25 cellular contexts compared by ENCODE assay signal in the genomic region with DNA sequence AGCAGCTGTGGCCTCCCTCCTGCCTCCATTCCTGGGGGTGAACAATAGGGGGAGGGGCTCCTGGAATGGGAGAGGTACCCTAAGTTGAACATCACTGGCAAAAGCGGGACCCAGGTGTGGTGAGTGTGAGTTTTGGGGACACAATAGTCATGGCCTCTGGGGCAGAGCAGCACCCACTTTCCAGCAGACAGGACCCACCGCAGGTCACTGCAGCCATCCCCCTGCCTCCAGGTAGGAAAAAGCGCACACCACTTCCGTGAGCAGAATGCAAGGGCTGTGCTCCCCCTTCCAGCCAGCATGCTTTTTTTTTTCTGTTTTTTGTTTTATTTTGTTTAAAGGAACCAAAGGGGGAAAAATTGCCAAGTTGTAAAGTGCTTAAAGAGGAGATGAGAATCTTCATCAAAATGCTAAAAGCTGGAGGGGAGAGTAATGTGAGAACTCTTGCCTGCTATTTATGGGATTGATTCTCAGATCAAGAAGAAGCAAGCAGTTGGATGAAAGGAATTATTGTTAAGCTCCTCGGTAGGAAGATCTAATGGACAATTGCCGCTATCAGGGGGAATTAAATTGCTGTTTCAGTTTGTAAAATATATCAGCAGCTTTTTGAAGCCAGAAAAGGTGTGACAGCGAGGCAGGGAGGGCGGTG.
DNase-seq lines count a peak whose midpoint lies in the region; FAIRE-seq and TF ChIP-seq lines count a peak whose summit lies in the region.
"Had no signal": no experiment of that assay in that cellular context is flagged by ENCODE, and none has a peak within 500 bp of the region (broad histone marks: within the 10 kb centered on the region; RNA-seq: fewer than 3 reads in every experiment).

No MANE protein-coding gene starts in this region.

- no peak overlapping the region for H4K8ac ChIP-seq in neuronal stem cell (ENCODE audit: low read depth, low read length)

- peak overlapping the region; percentile 4 for H2BK120ac ChIP-seq in neuronal stem cell (ENCODE audit: low read depth, low read length)

- H3K23ac ChIP-seq in neuronal stem cell (ENCODE audit: low read depth, low read length, poor library complexity), result no peak overlapping the region

- peak overlapping the region; percentile 73 for H2AK5ac ChIP-seq in neuronal stem cell (ENCODE audit: low read depth, low read length)

- peak; percentile 29 for FAIRE-seq in endometrium (lab: Jason Lieb, UNC)
- FAIRE-seq: A204.1, keratinocyte had no signal

- no peak overlapping the region for H4K91ac ChIP-seq in neuronal stem cell (ENCODE audit: low read depth, low read length, poor library complexity)

- H3K9me3 Mint-ChIP-seq in type B pancreatic cell, result no peaks in the 10 kb centered on the region
- H3K9me3 Mint-ChIP-seq: activated CD4-positive, alpha-beta T cell treated with anti-CD3 and anti-CD28 coated beads, Interleukin-2, amount 10 ng/mL, durations not matched to agents 24 days and 14 days; activated naive CD8-positive, alpha-beta T cell treated with anti-CD3 and anti-CD28 coated beads, Interleukin-2, amount 50 U/mL, for 24 hours; activated T-helper 2 cell treated with anti-CD3 and anti-CD28 coated beads, Interferon-gamma antibody, Interleukin-2, Interleukin-4, amounts not matched to agents 10 μg/mL and 5 μg/mL and 100 μg/mL, durations not matched to agents 14 hours and 24 hours and 36 hours; dendritic cell treated with granulocyte-macrophage colony-stimulating factor and Interleukin-4, amounts not matched to agents 40 ng/mL and 50 ng/mL, for 4 days; naive B cell; T-cell had no signal

- no CpG with 5 or more reads among the region's 8 CpGs for WGBS in neuronal stem cell (ENCODE audit: extremely low coverage in 2 of 2, insufficient read length in 2 of 2, insufficient replicate concordance in 1 of 2), 2 donors

- H3K27ac Mint-ChIP-seq in type B pancreatic cell, result peak overlapping the region; percentile 37
- H3K27ac Mint-ChIP-seq: activated CD4-positive, alpha-beta T cell treated with anti-CD3 and anti-CD28 coated beads, Interleukin-2, amount 10 ng/mL, durations not matched to agents 24 days and 14 days; activated naive CD8-positive, alpha-beta T cell treated with anti-CD3 and anti-CD28 coated beads, Interleukin-2, amount 50 U/mL, for 24 hours; activated T-helper 2 cell treated with anti-CD3 and anti-CD28 coated beads, Interferon-gamma antibody, Interleukin-2, Interleukin-4, amounts not matched to agents 10 μg/mL and 5 μg/mL and 100 μg/mL, durations not matched to agents 14 hours and 24 hours and 36 hours; B cell; dendritic cell treated with granulocyte-macrophage colony-stimulating factor and Interleukin-4, amounts not matched to agents 40 ng/mL and 50 ng/mL, for 4 days; naive B cell; T-cell had no signal

- peaks cover 22% of the 10 kb centered on the region for H3K27me3 Mint-ChIP-seq in type B pancreatic cell

- peak; percentile 11 for DNase-seq in NCI-H2107 treated with DMSO at 0.1 percent for 48 hours (lab: John Stamatoyannopoulos, UW; ENCODE audit: unreplicated experiment)
- no peak for DNase-seq in NCI-H2107 (lab: John Stamatoyannopoulos, UW)
- DNase-seq in neuronal stem cell (ENCODE audit: low spot score), result no peak
- no peak for DNase-seq in type B pancreatic cell (ENCODE audit: extremely low spot score, unreplicated experiment)
- DNase-seq in GM19240 (ENCODE audit: insufficient read length, low spot score), result no peak
- no peak for DNase-seq in HCEC 1CT
- no peak for DNase-seq in cortex of kidney (lab: John Stamatoyannopoulos, UW)
- DNase-seq: activated CD4-positive, alpha-beta T cell treated with anti-CD3 and anti-CD28 coated beads, Interleukin-2, amount 10 ng/mL, durations not matched to agents 24 days and 14 days; activated CD8-positive, alpha-beta memory T cell treated with anti-CD3 and anti-CD28 coated beads, Interleukin-2, amount 50 U/mL, for 4 hours; activated naive CD8-positive, alpha-beta T cell treated with anti-CD3 and anti-CD28 coated beads, Interleukin-2, amount 50 U/mL, for 24 hours; COR-L47; naive B cell; NCI-H1694; NCI-H226; NCI-H774; SIG-M5; stomach; T-cell had no signal

- no peak overlapping the region for H3K4me3 ChIP-seq in neuronal stem cell (ENCODE audit: low read length in 2 of 2)
- H3K4me3 ChIP-seq: breast epithelium, stomach had no signal

- H3K14ac ChIP-seq in neuronal stem cell (ENCODE audit: low read length), result no peak overlapping the region

- peak overlapping the region; percentile 59 for H2BK12ac ChIP-seq in neuronal stem cell (ENCODE audit: low read length)

- TF ChIP-seq CTCF in type B pancreatic cell (conservative IDR thresholded peaks at IDR 0.05), result no peak

- H3K4me3 Mint-ChIP-seq in type B pancreatic cell, result peak overlapping the region; percentile 40
- H3K4me3 Mint-ChIP-seq: activated CD4-positive, alpha-beta T cell treated with anti-CD3 and anti-CD28 coated beads, Interleukin-2, amount 10 ng/mL, durations not matched to agents 24 days and 14 days; activated naive CD8-positive, alpha-beta T cell treated with anti-CD3 and anti-CD28 coated beads, Interleukin-2, amount 50 U/mL, for 24 hours; B cell; dendritic cell treated with granulocyte-macrophage colony-stimulating factor and Interleukin-4, amounts not matched to agents 40 ng/mL and 50 ng/mL, for 4 days; T-cell had no signal

- H3K18ac ChIP-seq in neuronal stem cell (ENCODE audit: low read length), result peak overlapping the region; percentile 33

- H3K79me1 ChIP-seq in neuronal stem cell (ENCODE audit: low read depth, low read length), result no peaks in the 10 kb centered on the region

- H3K4ac ChIP-seq in neuronal stem cell (ENCODE audit: low read length), result no peak overlapping the region

- H3K9ac ChIP-seq in neuronal stem cell (ENCODE audit: low read depth, low read length, poor library complexity), result no peak overlapping the region

- peaks cover 66 to 71% of the 10 kb centered on the region in 2 donors for H3K4me1 ChIP-seq in neuronal stem cell (ENCODE audit: control insufficient read depth in 2 of 2, insufficient read depth in 1 of 2, low read depth in 1 of 2, low read length in 2 of 2)
- H3K4me1 ChIP-seq: breast epithelium had no signal

- no peaks in the 10 kb centered on the region for H3K27me3 ChIP-seq in neuronal stem cell (ENCODE audit: control insufficient read depth in 3 of 3, insufficient read depth in 3 of 3, low read depth in 1 of 3, low read length in 3 of 3)
- H3K27me3 ChIP-seq: breast epithelium, stomach had no signal

- peaks cover 1 to 22% of the 10 kb centered on the region in 2 donors for H3K36me3 ChIP-seq in neuronal stem cell (replicated peaks in 1 of 2; ENCODE audit: control insufficient read depth in 2 of 2, insufficient read depth in 2 of 2, low read length in 2 of 2)
- H3K36me3 ChIP-seq: breast epithelium, stomach had no signal

- no peak overlapping the region for H3K27ac ChIP-seq in neuronal stem cell (replicated peaks; ENCODE audit: low read length)
- H3K27ac ChIP-seq: breast epithelium, stomach had no signal

- H3K4me1 Mint-ChIP-seq in type B pancreatic cell (ENCODE audit: unreplicated experiment), result peaks cover 63% of the 10 kb centered on the region
- H3K4me1 Mint-ChIP-seq: activated CD4-positive, alpha-beta T cell treated with anti-CD3 and anti-CD28 coated beads, Interleukin-2, amount 10 ng/mL, durations not matched to agents 24 days and 14 days; activated naive CD8-positive, alpha-beta T cell treated with anti-CD3 and anti-CD28 coated beads, Interleukin-2, amount 50 U/mL, for 24 hours; B cell; T-cell had no signal

- H3K4me2 ChIP-seq in neuronal stem cell (ENCODE audit: insufficient read depth, low read length, poor library complexity, severe bottlenecking), result no peak overlapping the region

- H3K36me3 Mint-ChIP-seq in type B pancreatic cell, result no peaks in the 10 kb centered on the region
- H3K36me3 Mint-ChIP-seq: naive B cell, T-cell had no signal

- no peak overlapping the region for H2AFZ ChIP-seq in neuronal stem cell (ENCODE audit: low read length)

- H2BK5ac ChIP-seq in neuronal stem cell (ENCODE audit: low read length), result peak overlapping the region; percentile 77

- H3K9me3 ChIP-seq in neuronal stem cell (replicated peaks in 1 of 2; ENCODE audit: control insufficient read depth in 2 of 2, insufficient read depth in 1 of 2, low read depth in 1 of 2, low read length in 2 of 2), result no peaks in the 10 kb centered on the region
- H3K9me3 ChIP-seq: breast epithelium, stomach had no signal

- H2BK15ac ChIP-seq in neuronal stem cell (ENCODE audit: low read length), result no peak overlapping the region
